12 cellular contexts compared by ENCODE assay signal in the genomic region with DNA sequence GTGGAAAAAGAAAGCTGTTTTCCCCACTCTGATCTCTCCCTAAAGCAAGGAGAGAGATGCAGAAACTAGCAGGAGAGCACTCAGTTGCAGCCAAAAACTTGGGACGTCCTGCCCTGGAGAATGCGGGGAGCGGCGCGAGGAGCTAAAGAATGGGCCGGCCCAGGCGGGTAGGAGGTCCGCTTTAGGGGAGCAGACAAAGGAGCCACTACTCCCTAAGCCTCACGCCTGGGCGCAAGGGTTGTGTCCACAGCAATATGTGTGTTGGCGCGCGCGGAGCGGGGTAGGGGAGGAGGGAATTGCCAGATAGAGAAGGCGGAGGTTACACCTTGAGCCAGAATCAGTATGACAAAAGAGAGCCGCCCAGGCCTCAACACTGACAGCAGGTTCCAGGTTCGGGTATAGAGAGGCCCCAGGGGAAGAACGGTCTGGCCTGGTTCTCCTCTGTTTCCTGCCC. TPM values are rescaled to one million over a fixed set of nuclear protein-coding genes. Genes with fewer than 3 reads are reported as not detected.
DNase-seq lines count a peak whose midpoint lies in the region; ATAC-seq and TF ChIP-seq lines count a peak whose summit lies in the region.
"Had no signal": no experiment of that assay in that cellular context is flagged by ENCODE, and none has a peak within 500 bp of the region (broad histone marks: within the 10 kb centered on the region; RNA-seq: fewer than 3 reads in every experiment).

No MANE protein-coding gene starts in this region.

- POLR2A ChIA-PET in MCF 10A (lab: Yijun Ruan, JAX): no interaction called here

- peak overlapping the region; percentile 94 for H3K9ac ChIP-seq in HUES6 (ENCODE audit: low read length)

- TF ChIP-seq CTCF in MCF 10A (IDR thresholded peaks at IDR 0.05; ENCODE audit: unreplicated experiment) (no peak), stomach (IDR thresholded peaks at IDR 0.05) (no peak), thyroid gland (IDR thresholded peaks at IDR 0.05) (no peak)

- DNase-seq in MCF 10A (ENCODE audit: unreplicated experiment) (no peak), iPS-NIHi11 (ENCODE audit: low spot score) (peak; percentile 34), stomach (no peak), HK-2 (ENCODE audit: unreplicated experiment) (no peak), thyroid gland (no peak)
- DNase-seq: activated CD8-positive, alpha-beta memory T cell treated with anti-CD3 and anti-CD28 coated beads, Interleukin-2, amount 50 U/mL, for 4 hours; DMS79 treated with DMSO at 0.1 percent for 48 hours; NCI-H524; stimulated activated naive B cell treated with anti-CD40 and anti-IgM and Interleukin-4, amounts not matched to agents 10 μg/mL and 1 μg/mL and 100 μg/mL, for 72 hours; T-helper 1 cell had no signal

- 32 to 55% (median 45%) methylated on average over 18 to 19 of the region's 19 CpGs for WGBS in stomach, 5 donors
- WGBS in thyroid gland, 2 donors: 75 to 76% methylated on average over 19 of the region's 19 CpGs

- H3K27ac Mint-ChIP-seq in MCF 10A (ENCODE audit: low read depth, unreplicated experiment): peak overlapping the region; percentile 79
- H3K27ac Mint-ChIP-seq: stimulated activated naive B cell treated with anti-CD40 and anti-IgM and Interleukin-4, amounts not matched to agents 10 μg/mL and 1 μg/mL and 100 μg/mL, for 72 hours had no signal

- no peaks in the 10 kb centered on the region for H3K27me3 Mint-ChIP-seq in MCF 10A (ENCODE audit: insufficient read depth, unreplicated experiment)

- ATAC-seq in HG02852 (IDR thresholded peaks at IDR 0.05; ENCODE audit: unreplicated experiment): no peak
- ATAC-seq: stimulated activated naive B cell treated with anti-CD40 and anti-IgM and Interleukin-4, amounts not matched to agents 10 μg/mL and 1 μg/mL and 100 μg/mL, for 72 hours had no signal

- H3K36me3 ChIP-seq in HUES6 (ENCODE audit: control insufficient read depth, insufficient read depth, low read length): no peaks in the 10 kb centered on the region; the same call in 1 of the 2 replicates
- no peaks in the 10 kb centered on the region for H3K36me3 ChIP-seq in stomach
- no peaks in the 10 kb centered on the region for H3K36me3 ChIP-seq in thyroid gland

- peak overlapping the region; percentile 79 for H3K4me3 ChIP-seq in HUES6 (ENCODE audit: low read depth, low read length)
- peak overlapping the region in 2 of 4 donors; percentile 84 to 94 for H3K4me3 ChIP-seq in stomach
- no peak overlapping the region for H3K4me3 ChIP-seq in thyroid gland (replicated peaks in 1 of 3)

- CTCF ChIA-PET in MCF 10A (lab: Yijun Ruan, JAX): interaction anchor here (0.6 to 1.6 kb wide), 8 partner anchors 18 to 757 kb away, joined by 3 to 4 read pairs (median 3); no protein-coding TSS in a partner anchor

- TF ChIP-seq POLR2A in stomach (IDR thresholded peaks at IDR 0.05) (no peak), thyroid gland (IDR thresholded peaks at IDR 0.05) (no peak)

- BruUV-seq in MCF 10A (replicated peaks; lab: Mats Ljungman, UMichigan): no TSS peak

- H3K4me1 Mint-ChIP-seq in MCF 10A (ENCODE audit: insufficient read depth, unreplicated experiment): peaks cover 16% of the 10 kb centered on the region

- H3K27me3 ChIP-seq in HUES6 (ENCODE audit: control insufficient read depth, insufficient read depth, low read length) (peaks cover 75% of the 10 kb centered on the region), stomach (peaks cover 0 to 100% (median 72%) of the 10 kb centered on the region in 3 donors), thyroid gland (no peaks in the 10 kb centered on the region)

- peak overlapping the region; percentile 97 for H3K4me3 Mint-ChIP-seq in MCF 10A (ENCODE audit: unreplicated experiment)
- H3K4me3 Mint-ChIP-seq: stimulated activated naive B cell treated with anti-CD40 and anti-IgM and Interleukin-4, amounts not matched to agents 10 μg/mL and 1 μg/mL and 100 μg/mL, for 72 hours had no signal

- no peaks in the 10 kb centered on the region for H3K9me3 Mint-ChIP-seq in MCF 10A (ENCODE audit: unreplicated experiment)
- H3K9me3 Mint-ChIP-seq: stimulated activated naive B cell treated with anti-CD40 and anti-IgM and Interleukin-4, amounts not matched to agents 10 μg/mL and 1 μg/mL and 100 μg/mL, for 72 hours had no signal

- H3K9me3 ChIP-seq in HUES6 (ENCODE audit: control insufficient read depth, insufficient read depth, low read depth, low read length) (no peaks in the 10 kb centered on the region), stomach (no peaks in the 10 kb centered on the region), thyroid gland (no peaks in the 10 kb centered on the region)

- H3K27ac ChIP-seq in HUES6 (ENCODE audit: low read depth, low read length): no peak overlapping the region
- H3K27ac ChIP-seq in stomach: peak overlapping the region in 3 of 5 donors; percentile 32 to 83 (median 76)
- no peak overlapping the region for H3K27ac ChIP-seq in thyroid gland

- H3K36me3 Mint-ChIP-seq in MCF 10A (ENCODE audit: insufficient read depth, unreplicated experiment): peaks cover 12% of the 10 kb centered on the region

- peaks cover 25% of the 10 kb centered on the region for H3K4me1 ChIP-seq in HUES6 (ENCODE audit: control insufficient read depth, insufficient read depth, low read length)
- H3K4me1 ChIP-seq in stomach: peaks cover 46 to 76% (median 74%) of the 10 kb centered on the region in 4 donors
- H3K4me1 ChIP-seq in thyroid gland: peaks cover 11 to 19% of the 10 kb centered on the region in 2 donors

- intact Hi-C loops in MCF 10A (cut with micrococcal nuclease) (loop anchor here (2.0 to 10.0 kb wide), 2 partner anchors 153 to 439 kb away; no protein-coding TSS in a partner anchor), stomach (cut with DNase I; ENCODE audit: low total_unique reads) (loop anchor here (10.0 kb wide), 2 partner anchors 261 to 771 kb away; no protein-coding TSS in a partner anchor), thyroid gland (cut with DNase I) (loop anchor here (5.0 to 10.0 kb wide), 3 partner anchors 261 to 768 kb away; no protein-coding TSS in a partner anchor)

- TF ChIP-seq EP300 in stomach (IDR thresholded peaks at IDR 0.05): no peak

RNA-seq across cellular contexts. Expression of gene WNT5A, which starts 2.9 kb away (rescaled TPM):
- total RNA-seq in MCF 10A (2022) (9.5 and 14.5 TPM in 2 replicates), stomach (10 to 100 TPM in 3 of 5 donors, 1 to 10 TPM in 2; 4.1 to 44.2 (median 10.9) TPM), thyroid gland (10 to 100 TPM in 3 of 4 donors, 1 to 10 TPM in 1; 4.2 to 15.6 (median 10.4) TPM)
- polyA plus RNA-seq in stomach: 1 to 10 TPM; 1.2 to 4.5 (median 1.4) TPM

Comparison
In these comparisons a context has a peak if more than half of its experiments do, and no peak if none do; other contexts are left out.
1. H3K27ac ChIP-seq: peak in stomach (3 of 5); none in HUES6 (single experiment) and thyroid gland (0 of 3).